ENCODE assay signal across 8 cellular contexts in the genomic region with DNA sequence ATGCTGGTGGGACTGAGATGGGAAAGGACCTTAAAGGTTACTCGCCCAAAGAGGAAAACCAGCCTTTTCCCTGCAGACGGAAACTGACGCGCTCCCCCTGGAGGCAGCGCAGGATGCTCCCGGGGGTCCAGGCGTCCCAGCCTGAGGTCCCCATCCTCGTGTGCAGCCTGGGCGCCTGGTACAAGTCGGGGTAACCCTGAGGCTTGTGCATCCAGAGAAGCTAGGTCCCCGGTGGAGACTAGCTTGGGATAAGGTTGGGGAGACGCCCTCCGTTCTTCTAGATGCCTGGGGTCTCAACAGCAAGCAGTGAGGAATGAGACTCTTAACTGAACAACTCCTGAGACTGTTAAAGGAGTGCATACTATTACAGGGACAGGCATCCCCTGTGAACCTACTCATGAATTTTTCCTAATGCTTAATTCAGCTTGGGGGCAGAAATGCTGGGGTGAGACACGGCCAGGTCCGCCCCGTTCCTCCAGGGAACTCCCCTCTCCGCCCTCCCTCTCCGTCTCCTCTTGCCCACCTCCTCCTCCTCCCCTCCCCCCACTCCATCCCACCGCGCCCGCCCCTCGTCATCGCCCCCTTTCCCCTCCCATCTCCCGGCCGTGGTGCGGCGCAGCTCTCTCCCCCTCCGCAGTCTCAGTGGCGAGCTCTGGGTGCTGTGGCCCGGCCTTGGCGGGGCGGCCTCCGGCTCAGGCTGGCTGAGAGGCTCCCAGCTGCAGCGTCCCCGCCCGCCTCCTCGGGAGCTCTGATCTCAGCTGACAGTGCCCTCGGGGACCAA. TPM values are rescaled to one million over a fixed set of nuclear protein-coding genes. Genes with fewer than 3 reads are reported as not detected.
DNase-seq lines count a peak whose midpoint lies in the region; ATAC-seq lines count a peak whose summit lies in the region.

A gene with protein sequence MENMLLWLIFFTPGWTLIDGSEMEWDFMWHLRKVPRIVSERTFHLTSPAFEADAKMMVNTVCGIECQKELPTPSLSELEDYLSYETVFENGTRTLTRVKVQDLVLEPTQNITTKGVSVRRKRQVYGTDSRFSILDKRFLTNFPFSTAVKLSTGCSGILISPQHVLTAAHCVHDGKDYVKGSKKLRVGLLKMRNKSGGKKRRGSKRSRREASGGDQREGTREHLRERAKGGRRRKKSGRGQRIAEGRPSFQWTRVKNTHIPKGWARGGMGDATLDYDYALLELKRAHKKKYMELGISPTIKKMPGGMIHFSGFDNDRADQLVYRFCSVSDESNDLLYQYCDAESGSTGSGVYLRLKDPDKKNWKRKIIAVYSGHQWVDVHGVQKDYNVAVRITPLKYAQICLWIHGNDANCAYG (plus strand): TSS at position 634 of the 781 bp plus-strand sequence. CDS start 10,908 bp downstream, outside the sequence.

- no peak within 1 kb of the TSS for H4K8ac ChIP-seq in trophoblast cell (ENCODE audit: low read depth, low read length)

- intact Hi-C loops in left cardiac atrium (cut with DNase I) = loop anchor here (2.0 to 10.0 kb wide), 3 partner anchors 93 to 437 kb away; no protein-coding TSS in a partner anchor

- no peak within 1 kb of the TSS for H4K12ac ChIP-seq in trophoblast cell (ENCODE audit: low read depth, low read length)

- H3K36me3 ChIP-seq in trophoblast cell (ENCODE audit: control insufficient read depth in 1 of 2, insufficient read depth in 2 of 2, low read length in 2 of 2) = no peaks in the 10 kb centered on the region

- H3K9me3 Mint-ChIP-seq in activated naive CD8-positive, alpha-beta T cell treated with anti-CD3 and anti-CD28 coated beads, Interleukin-2, amount 50 U/mL, for 24 hours = no peaks in the 10 kb centered on the region

- H3K27me3 Mint-ChIP-seq in activated naive CD8-positive, alpha-beta T cell treated with anti-CD3 and anti-CD28 coated beads, Interleukin-2, amount 50 U/mL, for 24 hours = peaks cover 41% of the 10 kb centered on the region

- H3K23ac ChIP-seq in trophoblast cell (ENCODE audit: low read length) = no peak within 1 kb of the TSS

- H2BK5ac ChIP-seq in trophoblast cell (ENCODE audit: low read depth, low read length, poor library complexity) = no peak within 1 kb of the TSS

- H2BK12ac ChIP-seq in trophoblast cell (ENCODE audit: low read length) = no peak within 1 kb of the TSS

- H3K4me3 ChIP-seq in trophoblast cell (ENCODE audit: low read depth, low read length) = peak within 1 kb of the TSS; percentile 69

- no peak within 1 kb of the TSS for H2AK5ac ChIP-seq in trophoblast cell (ENCODE audit: low read length)

- no peaks in the 10 kb centered on the region for H3K9me3 ChIP-seq in trophoblast cell (ENCODE audit: insufficient read depth, low read depth, low read length)

- peak; percentile 50 for ATAC-seq in GM21786 (IDR thresholded peaks at IDR 0.05; ENCODE audit: unreplicated experiment)
- peak; percentile 65 for ATAC-seq in activated naive CD8-positive, alpha-beta T cell treated with anti-CD3 and anti-CD28 coated beads, Interleukin-2, amount 50 U/mL, for 24 hours
- ATAC-seq in left cardiac atrium = peak; percentile 90 to 94
- no peak for ATAC-seq in GM18870 (IDR thresholded peaks at IDR 0.05; ENCODE audit: unreplicated experiment)

- no peak within 1 kb of the TSS for H3K18ac ChIP-seq in trophoblast cell (ENCODE audit: low read length)

- H3K36me3 Mint-ChIP-seq in activated naive CD8-positive, alpha-beta T cell treated with anti-CD3 and anti-CD28 coated beads, Interleukin-2, amount 50 U/mL, for 24 hours (ENCODE audit: low read depth) = no peaks in the 10 kb centered on the region

- H3K4me1 Mint-ChIP-seq in activated naive CD8-positive, alpha-beta T cell treated with anti-CD3 and anti-CD28 coated beads, Interleukin-2, amount 50 U/mL, for 24 hours = peaks cover 5% of the 10 kb centered on the region

- no CpG with 5 or more reads among the region's 38 CpGs for WGBS in trophoblast cell (ENCODE audit: extremely low coverage, insufficient coverage, insufficient read length)

- H3K14ac ChIP-seq in trophoblast cell (ENCODE audit: low read length) = no peak within 1 kb of the TSS

- peak within 1 kb of the TSS; percentile 11 for H3K9ac ChIP-seq in trophoblast cell (ENCODE audit: low read length)

- H3K27ac ChIP-seq in trophoblast cell (ENCODE audit: low read depth, low read length) = no peak within 1 kb of the TSS

- no peak within 1 kb of the TSS for H3K4ac ChIP-seq in trophoblast cell (ENCODE audit: low read depth, low read length)

- H4K91ac ChIP-seq in trophoblast cell (ENCODE audit: low read depth, low read length) = no peak within 1 kb of the TSS

- H3K27ac Mint-ChIP-seq in activated naive CD8-positive, alpha-beta T cell treated with anti-CD3 and anti-CD28 coated beads, Interleukin-2, amount 50 U/mL, for 24 hours = no peak within 1 kb of the TSS

- peak within 1 kb of the TSS; percentile 1 for H2AFZ ChIP-seq in trophoblast cell (ENCODE audit: insufficient read depth, low read length, poor library complexity)

- H3K4me3 Mint-ChIP-seq in activated naive CD8-positive, alpha-beta T cell treated with anti-CD3 and anti-CD28 coated beads, Interleukin-2, amount 50 U/mL, for 24 hours = peak within 1 kb of the TSS; percentile 15

- H3K4me2 ChIP-seq in trophoblast cell (ENCODE audit: low read length) = peak within 1 kb of the TSS; percentile 94

- no peaks in the 10 kb centered on the region for H3K79me2 ChIP-seq in trophoblast cell (ENCODE audit: control insufficient read depth, insufficient read depth, low read length, poor library complexity)

- no peaks in the 10 kb centered on the region for H3K79me1 ChIP-seq in trophoblast cell (ENCODE audit: low read length)

- no peak within 1 kb of the TSS for H2BK120ac ChIP-seq in trophoblast cell (ENCODE audit: insufficient read depth, low read length, poor library complexity)

- DNase-seq in DMS153 (lab: John Stamatoyannopoulos, UW) (peak; percentile 54), NCI-H2227 (lab: John Stamatoyannopoulos, UW; ENCODE audit: unreplicated experiment) (peak; percentile 66), left cardiac atrium (peak; percentile 59), trophoblast cell (peak in 1 of 2 donors; percentile 42), T-helper 9 cell (no peak)
- DNase-seq in activated naive CD8-positive, alpha-beta T cell treated with anti-CD3 and anti-CD28 coated beads, Interleukin-2, amount 50 U/mL, for 24 hours = peak; percentile 12

- no peaks in the 10 kb centered on the region for H3K27me3 ChIP-seq in trophoblast cell (ENCODE audit: insufficient read depth, low read length)

- H3K4me1 ChIP-seq in trophoblast cell (ENCODE audit: control insufficient read depth in 1 of 2, insufficient read depth in 2 of 2, low read length in 2 of 2) = no peaks in the 10 kb centered on the region

RNA-seq across cellular contexts. Expression of the gene that starts here (rescaled TPM):
- total RNA-seq in left cardiac atrium = 1 to 10 TPM in 1 of 2 donors, under 1 TPM in 1; 0.94 to 2.5 TPM
- polyA plus RNA-seq in trophoblast cell (2013) = 1.5 and 2.0 TPM in 2 replicates
